8 cellular contexts compared by ENCODE assay signal in the genomic region with DNA sequence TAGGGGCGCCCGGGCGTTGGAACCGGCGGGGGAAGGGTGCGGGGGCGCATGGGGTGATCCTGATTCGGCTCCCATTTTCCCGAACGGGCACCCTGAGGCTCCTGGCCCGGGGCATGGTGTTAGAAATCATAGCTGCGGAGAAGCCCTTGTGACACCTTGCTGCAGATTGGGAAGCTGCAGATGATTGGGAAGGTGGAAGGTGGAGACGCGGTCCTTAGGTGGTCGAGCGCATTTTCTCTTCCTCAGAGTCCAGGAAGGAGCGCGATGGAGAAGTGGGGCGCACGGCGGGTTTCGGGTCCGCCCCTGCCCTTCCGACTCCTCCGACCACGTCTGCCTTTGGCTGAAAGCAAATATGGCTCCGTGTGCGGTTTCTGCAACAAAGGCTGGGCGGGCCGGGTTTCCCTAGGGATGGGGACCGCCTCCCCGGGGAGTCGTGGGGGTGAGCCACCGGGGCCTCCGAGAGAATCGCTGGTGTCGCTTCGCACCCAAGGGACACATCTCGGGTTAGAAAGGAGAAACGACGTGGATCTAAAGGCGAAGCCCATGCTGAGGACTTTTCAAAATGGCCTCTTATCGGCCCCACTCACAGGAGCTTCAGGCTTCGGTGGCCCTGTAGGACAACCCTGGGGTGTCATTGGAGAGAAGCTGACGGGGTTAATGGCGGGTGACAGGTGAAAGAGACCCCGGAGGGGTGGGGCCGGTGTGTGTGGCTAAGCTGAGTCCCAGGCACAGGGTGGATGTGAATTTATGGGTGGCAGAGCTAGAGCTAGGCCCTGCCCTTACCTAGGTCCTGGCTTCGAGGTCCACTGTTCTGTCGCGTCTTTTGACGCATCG. TPM values are rescaled to one million over a fixed set of nuclear protein-coding genes. Genes with fewer than 3 reads are reported as not detected.
DNase-seq lines count a peak whose midpoint lies in the region; ATAC-seq and TF ChIP-seq lines count a peak whose summit lies in the region.

No MANE protein-coding gene starts in this region.

- no peaks in the 10 kb centered on the region; the same call in 1 of the 2 replicates for H3F3A ChIP-seq in OCI-LY1 (ENCODE audit: insufficient read depth, low read length)

- peaks cover 36% of the 10 kb centered on the region for H3K79me1 ChIP-seq in trophoblast cell (ENCODE audit: low read length)

- H3K27me3 ChIP-seq in OCI-LY1 (ENCODE audit: insufficient read depth, low read length) (no peaks in the 10 kb centered on the region), cardiac muscle cell (no peaks in the 10 kb centered on the region), trophoblast cell (ENCODE audit: insufficient read depth, low read length) (no peaks in the 10 kb centered on the region)

- H4K91ac ChIP-seq in trophoblast cell (ENCODE audit: low read depth, low read length): peak overlapping the region; percentile 98

- peaks cover 26% of the 10 kb centered on the region for H3K36me3 ChIP-seq in OCI-LY1 (ENCODE audit: insufficient read depth, low read length)
- H3K36me3 ChIP-seq in cardiac muscle cell: peaks cover 22% of the 10 kb centered on the region
- H3K36me3 ChIP-seq in trophoblast cell (ENCODE audit: control insufficient read depth in 1 of 2, insufficient read depth in 2 of 2, low read length in 2 of 2): peaks cover 12 to 20% of the 10 kb centered on the region in 2 experiments

- H4K12ac ChIP-seq in trophoblast cell (ENCODE audit: low read depth, low read length): peak overlapping the region; percentile 79

- ATAC-seq in HG03135 (IDR thresholded peaks at IDR 0.05; ENCODE audit: unreplicated experiment): peak; percentile 19

- H3K4ac ChIP-seq in trophoblast cell (ENCODE audit: low read depth, low read length): peak overlapping the region; percentile 82

- H3K23ac ChIP-seq in trophoblast cell (ENCODE audit: low read length): peak overlapping the region; percentile 7

- H2BK5ac ChIP-seq in trophoblast cell (ENCODE audit: low read depth, low read length, poor library complexity): peak overlapping the region; percentile 95

- no peaks in the 10 kb centered on the region for H3K9me2 ChIP-seq in OCI-LY1 (ENCODE audit: low read depth, low read length)

- peak overlapping the region; percentile 89 for H3K14ac ChIP-seq in trophoblast cell (ENCODE audit: low read length)

- H3K4me2 ChIP-seq in OCI-LY1 (ENCODE audit: low read length): peak overlapping the region; percentile 94
- peak overlapping the region; percentile 94 for H3K4me2 ChIP-seq in trophoblast cell (ENCODE audit: low read length)

- H3K4me3 ChIP-seq in OCI-LY1 (ENCODE audit: low read depth, low read length, poor library complexity, severe bottlenecking) (peak overlapping the region; percentile 94), cardiac muscle cell (peak overlapping the region; percentile 92), trophoblast cell (ENCODE audit: low read depth, low read length) (peak overlapping the region; percentile 86)

- TF ChIP-seq CTCF in OCI-LY1 (IDR thresholded peaks at IDR 0.05; ENCODE audit: low read length) (no peak), cardiac muscle cell (IDR thresholded peaks at IDR 0.05; ENCODE audit: low read depth, low read length) (no peak)

- H4K20me1 ChIP-seq in OCI-LY1 (ENCODE audit: insufficient read depth, low read length): no peaks in the 10 kb centered on the region

- peak overlapping the region; percentile 98 for H4K8ac ChIP-seq in trophoblast cell (ENCODE audit: low read depth, low read length)

- H3K27ac ChIP-seq in OCI-LY1 (ENCODE audit: low read depth, low read length, poor library complexity, severe bottlenecking) (peak overlapping the region; percentile 33), cardiac muscle cell (peak overlapping the region; percentile 91), trophoblast cell (ENCODE audit: low read depth, low read length) (peak overlapping the region; percentile 92)

- H3K4me1 ChIP-seq in OCI-LY1 (ENCODE audit: insufficient read depth, low read length, severe bottlenecking): peaks cover 55% of the 10 kb centered on the region
- peaks cover 27% of the 10 kb centered on the region for H3K4me1 ChIP-seq in cardiac muscle cell (ENCODE audit: low read depth)
- H3K4me1 ChIP-seq in trophoblast cell (ENCODE audit: control insufficient read depth in 1 of 2, insufficient read depth in 2 of 2, low read length in 2 of 2): peaks cover 23 to 30% of the 10 kb centered on the region in 2 experiments

- DNase-seq in NCI-H82 (lab: John Stamatoyannopoulos, UW) (peak; percentile 51), NCI-H82 treated with DMSO at 0.1 percent for 48 hours (lab: John Stamatoyannopoulos, UW; ENCODE audit: unreplicated experiment) (no peak), cardiac muscle cell (ENCODE audit: low read depth in 1 of 2, low spot score in 1 of 2) (peak in 1 of 2 donors; percentile 32), trophoblast cell (peak; percentile 22 to 32), GF-D8 (lab: John Stamatoyannopoulos, UW) (no peak)
- peak; percentile 33 for DNase-seq in activated naive CD4-positive, alpha-beta T cell treated with anti-CD3 and anti-CD28 coated beads, Interleukin-2, amount 50 U/mL, for 16 hours

- peak overlapping the region; percentile 67 for H2AK5ac ChIP-seq in trophoblast cell (ENCODE audit: low read length)

- no peaks in the 10 kb centered on the region for H3K9me3 ChIP-seq in OCI-LY1 (ENCODE audit: low read length)
- no peaks in the 10 kb centered on the region for H3K9me3 ChIP-seq in cardiac muscle cell (ENCODE audit: low read depth)
- H3K9me3 ChIP-seq in trophoblast cell (ENCODE audit: insufficient read depth, low read depth, low read length): no peaks in the 10 kb centered on the region

- H2BK120ac ChIP-seq in trophoblast cell (ENCODE audit: insufficient read depth, low read length, poor library complexity): peak overlapping the region; percentile 98

- WGBS in trophoblast cell (ENCODE audit: extremely low coverage, insufficient coverage, insufficient read length): no CpG with 5 or more reads among the region's 53 CpGs

- peak overlapping the region; percentile 59; the same call in 1 of the 2 replicates for H2AFZ ChIP-seq in OCI-LY1 (ENCODE audit: low read length)
- H2AFZ ChIP-seq in trophoblast cell (ENCODE audit: insufficient read depth, low read length, poor library complexity): peak overlapping the region; percentile 96

- H3K79me2 ChIP-seq in OCI-LY1 (ENCODE audit: insufficient read depth, low read length): peaks cover 10% of the 10 kb centered on the region
- peaks cover 23% of the 10 kb centered on the region for H3K79me2 ChIP-seq in trophoblast cell (ENCODE audit: control insufficient read depth, insufficient read depth, low read length, poor library complexity)

- peak overlapping the region; percentile 98 for H3K18ac ChIP-seq in trophoblast cell (ENCODE audit: low read length)

- peak overlapping the region; percentile 81 for H2BK12ac ChIP-seq in trophoblast cell (ENCODE audit: low read length)

- H3K9ac ChIP-seq in OCI-LY1 (ENCODE audit: low read length): peak overlapping the region; percentile 78
- H3K9ac ChIP-seq in trophoblast cell (ENCODE audit: low read length): peak overlapping the region; percentile 90

RNA-seq across cellular contexts. Expression of a gene that starts 0.7 kb away (rescaled TPM):
- 679 and 858 TPM in 2 replicates for total RNA-seq in cardiac muscle cell
- 2,885 and 3,180 TPM in 2 replicates for polyA plus RNA-seq in cardiac muscle cell
- polyA plus RNA-seq in trophoblast cell (2013): 4,036 and 4,076 TPM in 2 replicates

RNA-seq across cellular contexts. Expression of a gene that starts 18.0 kb away (rescaled TPM):
- total RNA-seq in cardiac muscle cell: 0.27 and 0.39 TPM in 2 replicates
- 0.17 and 0.34 TPM in 2 replicates for polyA plus RNA-seq in cardiac muscle cell
- polyA plus RNA-seq in trophoblast cell (2013): 0.93 and 1.1 TPM in 2 replicates

RNA-seq across cellular contexts. Expression of a gene that starts 50.8 kb away (rescaled TPM):
- total RNA-seq in cardiac muscle cell: 6.7 and 11.6 TPM in 2 replicates
- polyA plus RNA-seq in cardiac muscle cell: 8.3 and 14.6 TPM in 2 replicates
- polyA plus RNA-seq in trophoblast cell (2013): 22.0 and 24.2 TPM in 2 replicates

Comparison
In these comparisons a context has a peak if more than half of its experiments do, and no peak if none do; other contexts are left out.
1. DNase-seq: peak in NCI-H82 (single experiment), activated naive CD4-positive, alpha-beta T cell treated with anti-CD3 and anti-CD28 coated beads, Interleukin-2, amount 50 U/mL, for 16 hours (single experiment) and trophoblast cell (2 of 2); none in NCI-H82 treated with DMSO at 0.1 percent for 48 hours (single experiment) and GF-D8 (single experiment).
2. H3K27ac ChIP-seq: peak in every context shown above with its lines; median percentile 92 in trophoblast cell; 91 in cardiac muscle cell; 33 in OCI-LY1.
3. Peak in every context shown above with its lines, with median percentiles within 50 percentile points of each other: H3K4me3 ChIP-seq.